In genomic region chr5:139848508-139849100, GRCh38 we compare ENCODE assay signal across 9 cellular contexts. TPM values are rescaled to one million over a fixed set of nuclear protein-coding genes. Genes with fewer than 3 reads are reported as not detected.
DNase-seq lines count a peak whose midpoint lies in the region; ATAC-seq, FAIRE-seq and TF ChIP-seq lines count a peak whose summit lies in the region.
"Had no signal": no experiment of that assay in that cellular context is flagged by ENCODE, and none has a peak within 500 bp of the region (broad histone marks: within the 10 kb centered on the region; RNA-seq: fewer than 3 reads in every experiment).

No MANE protein-coding gene starts in this region.

- H3K36me3 Mint-ChIP-seq in stimulated activated memory B cell treated with anti-CD40 and anti-IgM and Interleukin-4, amounts not matched to agents 10 μg/mL and 1 μg/mL and 100 μg/mL, for 72 hours: no peaks in the 10 kb centered on the region

- H3K27ac Mint-ChIP-seq in stimulated activated memory B cell treated with anti-CD40 and anti-IgM and Interleukin-4, amounts not matched to agents 10 μg/mL and 1 μg/mL and 100 μg/mL, for 72 hours: no peak overlapping the region

- 14% methylated on average over 35 of the region's 43 CpGs for WGBS in HUES64
- no CpG with 5 or more reads among the region's 43 CpGs for WGBS in HepG2 (ENCODE audit: low lambda C conversion rate)

- no peaks in the 10 kb centered on the region for H3K9me3 Mint-ChIP-seq in stimulated activated memory B cell treated with anti-CD40 and anti-IgM and Interleukin-4, amounts not matched to agents 10 μg/mL and 1 μg/mL and 100 μg/mL, for 72 hours

- TF ChIP-seq EP300 in HepG2 (IDR thresholded peaks at IDR 0.05; ENCODE audit: low read depth in 2 of 2, low read length in 2 of 2) (no peak), HepG2 (CRISPR knock-in tag; IDR thresholded peaks at IDR 0.05; ENCODE audit: borderline replicate concordance) (no peak)

- intact Hi-C loops in ascending aorta (cut with DNase I) (loop anchor here (1.0 to 5.0 kb wide), 2 partner anchors 60 to 211 kb away; no protein-coding TSS in a partner anchor), HepG2 (cut with micrococcal nuclease; ENCODE audit: unreplicated experiment) (loop anchor here (10.0 kb wide), 1 partner anchor 214 kb away; no protein-coding TSS in a partner anchor)

- no peaks in the 10 kb centered on the region for H3K79me2 ChIP-seq in HepG2 (ENCODE audit: insufficient read depth, low read length)

- H3K4me3 ChIP-seq in GM12875 (ENCODE audit: low read depth, low read length) (peak overlapping the region; percentile 57), HUES64 (ENCODE audit: low read length) (peak overlapping the region; percentile 59), ascending aorta (peak overlapping the region; percentile 88 to 90), HepG2 (replicated peaks in 1 of 3; ENCODE audit: insufficient read depth in 1 of 3, low read depth in 2 of 3, low read length in 3 of 3) (peak overlapping the region in 1 of 3 experiments; percentile 46; a peak in 3 of 6 replicates)

- in situ Hi-C loops in HepG2 (cut with HindIII; ENCODE audit: extremely low pct_ligation_motif_present, low pct_unique_long_range_greater_than_20kb): no loop called here

- DNase-seq in ascending aorta (ENCODE audit: low spot score in 2 of 2) (no peak), HepG2 (ENCODE audit: low spot score) (no peak), GM10266 (ENCODE audit: extremely low spot score) (no peak), D721Med (ENCODE audit: insufficient read length, low spot score) (no peak)

- H3K9me3 ChIP-seq in HUES64 (ENCODE audit: insufficient read depth, low read depth, low read length): no peaks in the 10 kb centered on the region
- H3K9me3 ChIP-seq in ascending aorta: no peaks in the 10 kb centered on the region
- no peaks in the 10 kb centered on the region for H3K9me3 ChIP-seq in HepG2 (ENCODE audit: low read length)

- no peak for TF ChIP-seq POLR2A in HepG2 (IDR thresholded peaks at IDR 0.05; ENCODE audit: insufficient read depth in 1 of 2, low read depth in 2 of 2, low read length in 2 of 2)

- 0 out of 2 replicates have a peak overlapping the region, but pooled peaks have one; percentile 58 for H3K4me2 ChIP-seq in HepG2 (ENCODE audit: low read depth, low read length)

- FAIRE-seq in HepG2 (lab: Jason Lieb, UNC): no peak
- FAIRE-seq in D721Med (lab: Jason Lieb, UNC): no peak

- CTCF ChIA-PET in HepG2 (lab: Yijun Ruan, JAX; ENCODE audit: low intra/inter-chr PET ratio, low total read pairs): no interaction called here

- H3K27me3 ChIP-seq in HUES64 (ENCODE audit: insufficient read depth, low read length) (peaks cover 65% of the 10 kb centered on the region), ascending aorta (no peaks in the 10 kb centered on the region), HepG2 (ENCODE audit: control insufficient read depth in 1 of 2, insufficient read depth in 2 of 2, low read length in 2 of 2) (peaks cover 4 to 72% of the 10 kb centered on the region in 2 experiments; a peak in 3 of 5 replicates)

- H3K4me1 ChIP-seq in HUES64 (ENCODE audit: insufficient read depth, low read length) (no peaks in the 10 kb centered on the region), ascending aorta (peaks cover 0 to 11% of the 10 kb centered on the region in 2 donors), HepG2 (ENCODE audit: insufficient read depth, low read length) (no peaks in the 10 kb centered on the region)

- peaks cover 9% of the 10 kb centered on the region for H3K27me3 Mint-ChIP-seq in stimulated activated memory B cell treated with anti-CD40 and anti-IgM and Interleukin-4, amounts not matched to agents 10 μg/mL and 1 μg/mL and 100 μg/mL, for 72 hours

- H3K4me1 Mint-ChIP-seq in stimulated activated memory B cell treated with anti-CD40 and anti-IgM and Interleukin-4, amounts not matched to agents 10 μg/mL and 1 μg/mL and 100 μg/mL, for 72 hours: peaks cover 13% of the 10 kb centered on the region

- POLR2A ChIA-PET in HepG2 (lab: Yijun Ruan, JAX): interaction anchor here (0.7 kb wide), 1 partner anchor 61 kb away, joined by 3 read pairs; no protein-coding TSS in a partner anchor

- no peak for TF ChIP-seq RAD21 in HepG2 (CRISPR knock-in tag; IDR thresholded peaks at IDR 0.05)

- ATAC-seq in HepG2 (no peak), HG03342 (IDR thresholded peaks at IDR 0.05; ENCODE audit: unreplicated experiment) (no peak)
- ATAC-seq in stimulated activated memory B cell treated with anti-CD40 and anti-IgM and Interleukin-4, amounts not matched to agents 10 μg/mL and 1 μg/mL and 100 μg/mL, for 72 hours: peak; percentile 27

- peak overlapping the region; percentile 76 for H3K4me3 Mint-ChIP-seq in stimulated activated memory B cell treated with anti-CD40 and anti-IgM and Interleukin-4, amounts not matched to agents 10 μg/mL and 1 μg/mL and 100 μg/mL, for 72 hours

- H4K20me1 ChIP-seq in HepG2 (ENCODE audit: insufficient read depth, low read length): no peaks in the 10 kb centered on the region

- no peak overlapping the region for H2AFZ ChIP-seq in HepG2 (ENCODE audit: low read length)

- H3K36me3 ChIP-seq in HUES64 (ENCODE audit: insufficient read depth, low read length) (no peaks in the 10 kb centered on the region), ascending aorta (no peaks in the 10 kb centered on the region), HepG2 (replicated peaks in 1 of 2; ENCODE audit: control insufficient read depth in 1 of 2, insufficient read depth in 2 of 2, low read length in 2 of 2) (no peaks in the 10 kb centered on the region)

- H3K27ac ChIP-seq in HUES64 (ENCODE audit: low read depth, low read length) (no peak overlapping the region), ascending aorta (peak overlapping the region; percentile 82 to 95), HepG2 (ENCODE audit: extremely low read length, insufficient read depth, low read length) (no peak overlapping the region)

- H3K9ac ChIP-seq in HUES64 (ENCODE audit: low read depth, low read length) (no peak overlapping the region), HepG2 (ENCODE audit: insufficient read depth, low read depth, low read length) (no peak overlapping the region)

- TF ChIP-seq CTCF in GM12875 (IDR thresholded peaks at IDR 0.05; ENCODE audit: borderline replicate concordance, insufficient read depth, low read depth, low read length) (no peak), ascending aorta (IDR thresholded peaks at IDR 0.05) (no peak), HepG2 (CRISPR knock-in tag; IDR thresholded peaks at IDR 0.05) (no peak), GM10266 (IDR thresholded peaks at IDR 0.05; ENCODE audit: control insufficient read depth, insufficient read depth, low read depth, missing control alignments) (no peak), D721Med (IDR thresholded peaks at IDR 0.05; ENCODE audit: insufficient read depth, missing control alignments) (no peak)

- no TSS peak for BruUV-seq in HepG2 (replicated peaks; lab: Mats Ljungman, UMichigan)

TF ChIP-seq in HepG2, 621 proteins besides CTCF, POLR2A, EP300 and RAD21 (continues in another document):
- TF ChIP-seq, protein P1, sequence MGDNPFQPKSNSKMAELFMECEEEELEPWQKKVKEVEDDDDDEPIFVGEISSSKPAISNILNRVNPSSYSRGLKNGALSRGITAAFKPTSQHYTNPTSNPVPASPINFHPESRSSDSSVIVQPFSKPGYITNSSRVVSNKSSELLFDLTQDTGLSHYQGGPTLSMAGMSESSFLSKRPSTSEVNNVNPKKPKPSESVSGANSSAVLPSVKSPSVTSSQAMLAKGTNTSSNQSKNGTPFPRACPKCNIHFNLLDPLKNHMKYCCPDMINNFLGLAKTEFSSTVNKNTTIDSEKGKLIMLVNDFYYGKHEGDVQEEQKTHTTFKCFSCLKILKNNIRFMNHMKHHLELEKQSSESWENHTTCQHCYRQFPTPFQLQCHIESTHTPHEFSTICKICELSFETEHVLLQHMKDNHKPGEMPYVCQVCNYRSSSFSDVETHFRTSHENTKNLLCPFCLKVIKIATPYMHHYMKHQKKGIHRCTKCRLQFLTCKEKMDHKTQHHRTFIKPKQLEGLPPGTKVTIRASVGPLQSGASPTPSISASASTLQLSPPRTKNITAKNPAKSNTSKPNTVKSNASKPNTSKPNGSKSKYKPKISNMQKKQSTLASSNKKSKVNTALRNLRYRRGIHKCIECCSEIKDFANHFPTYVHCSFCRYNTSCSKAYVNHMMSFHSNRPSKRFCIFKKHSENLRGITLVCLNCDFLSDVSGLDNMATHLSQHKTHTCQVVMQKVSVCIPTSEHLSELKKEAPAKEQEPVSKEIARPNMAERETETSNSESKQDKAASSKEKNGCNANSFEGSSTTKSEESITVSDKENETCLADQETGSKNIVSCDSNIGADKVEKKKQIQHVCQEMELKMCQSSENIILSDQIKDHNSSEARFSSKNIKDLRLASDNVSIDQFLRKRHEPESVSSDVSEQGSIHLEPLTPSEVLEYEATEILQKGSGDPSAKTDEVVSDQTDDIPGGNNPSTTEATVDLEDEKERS (CRISPR knock-in tag; IDR thresholded peaks at IDR 0.05): no peak
- TF ChIP-seq U2AF2 (IDR thresholded peaks at IDR 0.05; ENCODE audit: low read depth, low read length): no peak
- no peak for TF ChIP-seq ATM (IDR thresholded peaks at IDR 0.05; ENCODE audit: borderline replicate concordance)
- no peak for TF ChIP-seq PHF5A (CRISPR knock-in tag; IDR thresholded peaks at IDR 0.05; ENCODE audit: low read depth, unreplicated experiment)

RNA-seq across cellular contexts. Expression of gene PSD2, which starts 53.0 kb away (rescaled TPM):
- polyA plus RNA-seq in HUES64 (2013, experiment 1 of 2): 0.05 TPM
- 0.32 TPM for polyA plus RNA-seq in HUES64 (2013, experiment 2 of 2)
- total RNA-seq in ascending aorta: not detected
- total RNA-seq in HepG2 (2016; rRNA removed; fragmentation: Illumina TruSeq; extraction: Trizol): not detected in 2 replicates
- total RNA-seq in HepG2 (2016; cell fraction: cytosol; rRNA removed; fragmentation: Illumina TruSeq; extraction: Trizol; ENCODE audit: low read depth): not detected in 2 replicates
- total RNA-seq in HepG2 (2016; cell fraction: insoluble cytoplasmic fraction; rRNA removed; fragmentation: Illumina TruSeq; extraction: Trizol): not detected in 2 replicates
- total RNA-seq in HepG2 (2016; cell fraction: membrane; rRNA removed; fragmentation: Illumina TruSeq; extraction: Trizol): not detected in 2 replicates
- 0.09 TPM in 1 of 2 replicates, not detected in the other for total RNA-seq in HepG2 (2016; cell fraction: nucleus; rRNA removed; fragmentation: Illumina TruSeq; extraction: Trizol)
- polyA plus RNA-seq in HepG2 (2011; rRNA removed): 0.07 and 0.13 TPM in 2 replicates
- 0.04 and 0.06 TPM in 2 replicates for polyA plus RNA-seq in HepG2 (2011; cell fraction: cytosol; rRNA removed)
- 0.16 and 0.32 TPM in 2 replicates for polyA plus RNA-seq in HepG2 (2011; cell fraction: nucleus; rRNA removed)
- polyA plus RNA-seq in HepG2 (2012): 0.07 and 0.13 TPM in 2 replicates
- not detected in 2 replicates for polyA plus RNA-seq in HepG2 (2016; cell fraction: cytosol; fragmentation: Illumina TruSeq; extraction: Trizol; ENCODE audit: low read depth)
- polyA plus RNA-seq in HepG2 (2016; cell fraction: insoluble cytoplasmic fraction; fragmentation: Illumina TruSeq; extraction: Trizol; ENCODE audit: low read depth): not detected in 2 replicates
- polyA plus RNA-seq in HepG2 (2016; cell fraction: membrane; fragmentation: Illumina TruSeq; extraction: Trizol; ENCODE audit: low read depth): not detected in 2 replicates
- 0.10 TPM in 1 of 2 replicates, not detected in the other for polyA plus RNA-seq in HepG2 (2016; cell fraction: nucleus; fragmentation: Illumina TruSeq; extraction: Trizol; ENCODE audit: insufficient read depth, low read depth)
- 0.10 TPM in 1 of 2 replicates, not detected in the other for polyA minus RNA-seq in HepG2 (2011; rRNA and poly(A)+ RNA removed; ENCODE audit: low replicate concordance)
- not detected in 2 replicates for polyA minus RNA-seq in HepG2 (2011; cell fraction: cytosol; rRNA and poly(A)+ RNA removed)
- 0.12 TPM in 1 of 2 replicates, not detected in the other for polyA minus RNA-seq in HepG2 (2011; cell fraction: nucleus; rRNA and poly(A)+ RNA removed)
- total RNA-seq: fibroblast of villous mesenchyme had no signal

Comparison
In these comparisons a context has a peak if more than half of its experiments do, and no peak if none do; other contexts are left out.
1. H3K27ac ChIP-seq: peak in ascending aorta (2 of 2); none in HUES64 (single experiment) and HepG2 (single experiment).